8 cellular contexts compared by ENCODE assay signal in genomic region chr10:69088801-69089501, GRCh38. TPM values are rescaled to one million over a fixed set of nuclear protein-coding genes. Genes with fewer than 3 reads are reported as not detected.
DNase-seq lines count a peak whose midpoint lies in the region; ATAC-seq and TF ChIP-seq lines count a peak whose summit lies in the region.

No MANE protein-coding gene starts in this region.

- H3K4me3 ChIP-seq in CD8-positive, alpha-beta memory T cell (ENCODE audit: low read length) = peak overlapping the region; percentile 87

- H3K36me3 Mint-ChIP-seq in CD8-positive, alpha-beta memory T cell = peaks cover 0 to 47% (median 6%) of the 10 kb centered on the region in 3 donors
- peaks cover 50% of the 10 kb centered on the region for H3K36me3 Mint-ChIP-seq in activated naive CD8-positive, alpha-beta T cell treated with anti-CD3 and anti-CD28 coated beads for 36 hours
- no peaks in the 10 kb centered on the region for H3K36me3 Mint-ChIP-seq in memory B cell
- no peaks in the 10 kb centered on the region for H3K36me3 Mint-ChIP-seq in Calu3 (ENCODE audit: insufficient read depth, unreplicated experiment)

- in situ Hi-C loops in KBM-7 (cut with MboI; ENCODE audit: low pct_unique_long_range_greater_than_20kb, low sequenced_read_pairs) = no loop called here

- peaks cover 0 to 1% of the 10 kb centered on the region in 2 donors for H3K27me3 Mint-ChIP-seq in CD8-positive, alpha-beta memory T cell
- H3K27me3 Mint-ChIP-seq in activated naive CD8-positive, alpha-beta T cell treated with anti-CD3 and anti-CD28 coated beads for 36 hours = no peaks in the 10 kb centered on the region
- no peaks in the 10 kb centered on the region for H3K27me3 Mint-ChIP-seq in memory B cell
- H3K27me3 Mint-ChIP-seq in Calu3 (ENCODE audit: unreplicated experiment) = no peaks in the 10 kb centered on the region

- no peaks in the 10 kb centered on the region for H3K9me3 Mint-ChIP-seq in CD8-positive, alpha-beta memory T cell
- H3K9me3 Mint-ChIP-seq in activated naive CD8-positive, alpha-beta T cell treated with anti-CD3 and anti-CD28 coated beads for 36 hours = peaks cover 2% of the 10 kb centered on the region
- H3K9me3 Mint-ChIP-seq in memory B cell = no peaks in the 10 kb centered on the region
- no peaks in the 10 kb centered on the region for H3K9me3 Mint-ChIP-seq in Calu3 (ENCODE audit: low read depth, unreplicated experiment)

- intact Hi-C loops in Calu3 (cut with micrococcal nuclease; ENCODE audit: unreplicated experiment) = no loop called here

- CTCF ChIA-PET in CD8-positive, alpha-beta memory T cell (lab: Charles Lee) = interaction anchor here (0.5 to 2.6 kb wide), 3 partner anchors 45 to 1237 kb away, joined by 3 to 22 read pairs (median 8); no protein-coding TSS in a partner anchor
- CTCF ChIA-PET in Calu3 (lab: Charles Lee) = no interaction called here

- POLR2A ChIA-PET in CD8-positive, alpha-beta memory T cell (lab: Charles Lee) = interaction anchor here (0.8 to 1.0 kb wide), 3 partner anchors 38 to 84 kb away, joined by 3 to 5 read pairs (median 4); no protein-coding TSS in a partner anchor

- BruUV-seq in Calu3 (replicated peaks; lab: Mats Ljungman, UMichigan) = no TSS peak

- no peaks in the 10 kb centered on the region for H3K9me3 ChIP-seq in CD8-positive, alpha-beta memory T cell (ENCODE audit: low read length)

- no peaks in the 10 kb centered on the region for H3K36me3 ChIP-seq in CD8-positive, alpha-beta memory T cell (ENCODE audit: insufficient read depth, low read length)

- peak overlapping the region; percentile 98 for H3K27ac ChIP-seq in CD8-positive, alpha-beta memory T cell (ENCODE audit: low read depth, low read length)

- no peaks in the 10 kb centered on the region for H3K27me3 ChIP-seq in CD8-positive, alpha-beta memory T cell (ENCODE audit: insufficient read depth, low read length, poor library complexity, severe bottlenecking)

- peak overlapping the region; percentile 86 to 98 (median 95) for H3K4me3 Mint-ChIP-seq in CD8-positive, alpha-beta memory T cell
- H3K4me3 Mint-ChIP-seq in activated naive CD8-positive, alpha-beta T cell treated with anti-CD3 and anti-CD28 coated beads for 36 hours = peak overlapping the region; percentile 94
- H3K4me3 Mint-ChIP-seq in memory B cell = peak overlapping the region; percentile 91
- no peak overlapping the region for H3K4me3 Mint-ChIP-seq in Calu3 (ENCODE audit: low read depth, unreplicated experiment)

- H3K4me1 Mint-ChIP-seq in CD8-positive, alpha-beta memory T cell = peaks cover 56 to 71% (median 68%) of the 10 kb centered on the region in 3 donors
- H3K4me1 Mint-ChIP-seq in activated naive CD8-positive, alpha-beta T cell treated with anti-CD3 and anti-CD28 coated beads for 36 hours = peaks cover 70% of the 10 kb centered on the region
- H3K4me1 Mint-ChIP-seq in memory B cell = peaks cover 44% of the 10 kb centered on the region
- no peaks in the 10 kb centered on the region for H3K4me1 Mint-ChIP-seq in Calu3 (ENCODE audit: low read depth, unreplicated experiment)

- peak in 4 of 5 donors; percentile 32 to 84 (median 72) for DNase-seq in CD8-positive, alpha-beta memory T cell
- DNase-seq in KBM-7 (peak; percentile 69), memory B cell (ENCODE audit: low spot score in 2 of 2) (peak in 1 of 2 donors; percentile 45), COLO668 (lab: John Stamatoyannopoulos, UW; ENCODE audit: unreplicated experiment) (no peak), Calu3 (no peak), D341Med (ENCODE audit: low spot score) (no peak), ecto neural progenitor cell (ENCODE audit: low spot score) (no peak)
- DNase-seq in activated naive CD8-positive, alpha-beta T cell treated with anti-CD3 and anti-CD28 coated beads for 36 hours = peak; percentile 10

- peak overlapping the region; percentile 97 to 99 (median 98) for H3K27ac Mint-ChIP-seq in CD8-positive, alpha-beta memory T cell
- H3K27ac Mint-ChIP-seq in activated naive CD8-positive, alpha-beta T cell treated with anti-CD3 and anti-CD28 coated beads for 36 hours = peak overlapping the region; percentile 96
- H3K27ac Mint-ChIP-seq in memory B cell (peak overlapping the region; percentile 98), Calu3 (ENCODE audit: unreplicated experiment) (no peak overlapping the region)

- H3K4me1 ChIP-seq in CD8-positive, alpha-beta memory T cell (ENCODE audit: insufficient read depth, low read length) = peaks cover 56% of the 10 kb centered on the region

- ATAC-seq in memory B cell (ENCODE audit: low read depth) = peak; percentile 46

- TF ChIP-seq CTCF in Calu3 (IDR thresholded peaks at IDR 0.05; ENCODE audit: unreplicated experiment) = no peak

RNA-seq across cellular contexts. Expression of gene SRGN, which starts 1.0 kb away (rescaled TPM):
- total RNA-seq in CD8-positive, alpha-beta memory T cell = 100 to 1,000 TPM; 659 to 662 TPM
- 274 TPM for polyA plus RNA-seq in CD8-positive, alpha-beta memory T cell
- total RNA-seq in activated naive CD8-positive, alpha-beta T cell treated with anti-CD3 and anti-CD28 coated beads for 36 hours = 100 to 1,000 TPM; 264 to 278 TPM
- total RNA-seq in Calu3 (2022) = not detected in 2 replicates

RNA-seq across cellular contexts. Expression of gene VPS26A, which starts 35.0 kb away (rescaled TPM):
- total RNA-seq in CD8-positive, alpha-beta memory T cell = 10 to 100 TPM; 44.8 to 46.7 TPM
- 38.6 TPM for polyA plus RNA-seq in CD8-positive, alpha-beta memory T cell
- total RNA-seq in activated naive CD8-positive, alpha-beta T cell treated with anti-CD3 and anti-CD28 coated beads for 36 hours = 10 to 100 TPM; 38.9 to 39.5 TPM
- total RNA-seq in Calu3 (2022) = 77.1 and 80.3 TPM in 2 replicates

Comparison
In these comparisons a context has a peak if more than half of its experiments do, and no peak if none do; other contexts are left out.
1. DNase-seq: peak in CD8-positive, alpha-beta memory T cell (4 of 5), KBM-7 (single experiment) and activated naive CD8-positive, alpha-beta T cell treated with anti-CD3 and anti-CD28 coated beads for 36 hours (single experiment); none in COLO668 (single experiment), Calu3 (single experiment), D341Med (single experiment) and ecto neural progenitor cell (single experiment).
2. RNA of gene SRGN, which starts 1.0 kb away (total RNA-seq): 659 to 662 TPM in CD8-positive, alpha-beta memory T cell and 264 to 278 TPM in activated naive CD8-positive, alpha-beta T cell treated with anti-CD3 and anti-CD28 coated beads for 36 hours; not detected in Calu3; every median in the first group is over 100 times any median in the second.